ENCODE assay signal across 18 cellular contexts in the genomic region with DNA sequence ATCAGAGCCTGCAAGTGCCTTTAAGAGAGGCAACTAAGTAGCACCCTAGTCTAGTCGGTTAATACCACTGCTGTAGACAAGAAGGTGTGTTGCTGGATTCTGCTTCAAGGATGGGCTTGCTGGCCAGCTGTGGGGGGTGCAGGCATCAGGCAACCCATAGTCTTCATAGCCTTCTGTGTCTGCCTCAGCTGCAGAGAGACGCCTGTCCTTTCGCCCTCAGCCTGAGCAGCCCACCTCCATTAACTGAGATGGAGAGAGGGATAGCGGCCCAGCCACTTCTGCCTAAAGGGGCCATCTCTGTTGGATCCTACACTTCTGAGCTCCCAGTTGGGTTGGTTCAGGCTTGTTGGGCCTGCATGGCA.
DNase-seq lines count a peak whose midpoint lies in the region; ATAC-seq, FAIRE-seq and TF ChIP-seq lines count a peak whose summit lies in the region.
"Had no signal": no experiment of that assay in that cellular context is flagged by ENCODE, and none has a peak within 500 bp of the region (broad histone marks: within the 10 kb centered on the region; RNA-seq: fewer than 3 reads in every experiment).

No MANE protein-coding gene starts in this region.

- H3K27ac ChIP-seq in right atrium auricular region, result peak overlapping the region in 1 of 2 donors; percentile 73
- H3K27ac ChIP-seq in left ventricle myocardium inferior (replicated peaks), result peak overlapping the region; percentile 71
- H3K27ac ChIP-seq: HL-60 had no signal

- intact Hi-C loops in Right ventricle myocardium inferior (cut with DNase I) (loop anchor here (5.0 kb wide), 2 partner anchors 165 to 280 kb away; no protein-coding TSS in a partner anchor), left ventricle myocardium inferior (cut with micrococcal nuclease) (no loop called here)

- no peak for DNase-seq in Right ventricle myocardium inferior (ENCODE audit: missing footprints)
- DNase-seq in right atrium auricular region (ENCODE audit: low spot score), result no peak
- DNase-seq in left ventricle myocardium inferior, result no peak
- DNase-seq in urothelium cell line (ENCODE audit: low spot score), result no peak
- DNase-seq in anterior cingulate cortex (lab: John Stamatoyannopoulos, UW), result no peak
- DNase-seq: BE2C; CD4-positive, CD25-positive, alpha-beta regulatory T cell; DND-41; HCEC 1CT; Karpas-422; NCI-H1092; NCI-H2029 treated with DMSO at 0.1 percent for 48 hours; SIG-M5 had no signal

- no peak overlapping the region for H3K4me3 ChIP-seq in right atrium auricular region
- peak overlapping the region; percentile 37 for H3K4me3 ChIP-seq in left ventricle myocardium inferior
- H3K4me3 ChIP-seq in neuron (ENCODE audit: low read length), result no peak overlapping the region

- ATAC-seq in Right ventricle myocardium inferior (peak; percentile 8), GM21381 (IDR thresholded peaks at IDR 0.05; ENCODE audit: unreplicated experiment) (no peak), GM18498 (IDR thresholded peaks at IDR 0.05; ENCODE audit: unreplicated experiment) (no peak)

- peak overlapping the region; percentile 15 for H2AFZ ChIP-seq in neuron (ENCODE audit: low read depth, low read length)

- H3K9me3 ChIP-seq in right atrium auricular region (no peaks in the 10 kb centered on the region), left ventricle myocardium inferior (replicated peaks) (no peaks in the 10 kb centered on the region), neuron (ENCODE audit: low read length) (no peaks in the 10 kb centered on the region)
- H3K9me3 ChIP-seq: BE2C had no signal

- H3K27me3 ChIP-seq in right atrium auricular region, result no peaks in the 10 kb centered on the region
- H3K27me3 ChIP-seq in left ventricle myocardium inferior (ENCODE audit: low read depth), result no peaks in the 10 kb centered on the region
- H3K27me3 ChIP-seq in neuron (ENCODE audit: insufficient read depth, low read length), result no peaks in the 10 kb centered on the region
- H3K27me3 ChIP-seq: BE2C had no signal

- H3K4me1 ChIP-seq in right atrium auricular region, result peaks cover 0 to 31% of the 10 kb centered on the region in 2 donors
- peaks cover 46% of the 10 kb centered on the region for H3K4me1 ChIP-seq in left ventricle myocardium inferior
- peaks cover 13% of the 10 kb centered on the region for H3K4me1 ChIP-seq in neuron (ENCODE audit: insufficient read depth, low read length)
- H3K4me1 ChIP-seq: BE2C had no signal

- no peak for TF ChIP-seq CTCF in right atrium auricular region (IDR thresholded peaks at IDR 0.05)
- TF ChIP-seq CTCF in left ventricle myocardium inferior (IDR thresholded peaks at IDR 0.05; ENCODE audit: borderline replicate concordance), result no peak

- H3K36me3 ChIP-seq in right atrium auricular region (no peaks in the 10 kb centered on the region), left ventricle myocardium inferior (no peaks in the 10 kb centered on the region), neuron (ENCODE audit: insufficient read depth, low read length) (no peaks in the 10 kb centered on the region)
- H3K36me3 ChIP-seq: BE2C had no signal

- FAIRE-seq in urothelium cell line (lab: Jason Lieb, UNC), result peak; percentile 62
- FAIRE-seq: A204.1 had no signal
